ENCODE assay signal across 1 cellular context in genomic region chr3:16142350-16143050, GRCh38.
TF ChIP-seq lines count a peak whose summit lies in the region.

No MANE protein-coding gene starts in this region.

TF ChIP-seq in A549, 52 proteins besides CTCF, POLR2A, EP300 and RAD21 (continued from another document):
- TF ChIP-seq USF2 (IDR thresholded peaks at IDR 0.05) (no peak), RCOR1 (IDR thresholded peaks at IDR 0.05; ENCODE audit: low read depth, low read length) (no peak), HOXB13 (CRISPR knock-in tag; IDR thresholded peaks at IDR 0.05; ENCODE audit: low read depth) (no peak), SREBF2 (IDR thresholded peaks at IDR 0.05) (no peak), NFE2L2 (conservative IDR thresholded peaks at IDR 0.05; ENCODE audit: low read length) (no peak)
